In genomic region chr10:103175580-103176285, GRCh38 we compare ENCODE assay signal across 26 cellular contexts. TPM values are rescaled to one million over a fixed set of nuclear protein-coding genes. Genes with fewer than 3 reads are reported as not detected.
A peak's percentile ranks its signal among the peaks of the same experiment; 100 is the strongest.
DNase-seq lines count a peak whose midpoint lies in the region; ATAC-seq and TF ChIP-seq lines count a peak whose summit lies in the region.
"Had no signal": no experiment of that assay in that cellular context is flagged by ENCODE, and none has a peak within 500 bp of the region (broad histone marks: within the 10 kb centered on the region; RNA-seq: fewer than 3 reads in every experiment).

No MANE protein-coding gene starts in this region.

- peaks cover 22% of the 10 kb centered on the region for H3K4me1 Mint-ChIP-seq in HFFc6 (ENCODE audit: low read depth)

- peak overlapping the region; percentile 11; the same call in 1 of the 2 replicates for H3K27ac Mint-ChIP-seq in HFFc6
- H3K27ac Mint-ChIP-seq: activated CD8-positive, alpha-beta T cell treated with anti-CD3 and anti-CD28 coated beads, Interleukin-2, amount 10 ng/mL, durations not matched to agents 7 days and 5 days; activated naive CD8-positive, alpha-beta T cell treated with anti-CD3 and anti-CD28 coated beads for 36 hours had no signal

- intact Hi-C loops in left ventricle myocardium superior (cut with micrococcal nuclease) (no loop called here), Right ventricle myocardium superior (cut with DNase I) (no loop called here)

- no peak for TF ChIP-seq CTCF in HFFc6 (IDR thresholded peaks at IDR 0.05)

- ATAC-seq in left ventricle myocardium superior = peak; percentile 60
- no peak for ATAC-seq in Right ventricle myocardium superior (ENCODE audit: poor library complexity)
- ATAC-seq in esophagus mucosa = peak; percentile 30
- no peak for ATAC-seq in GM21381 (IDR thresholded peaks at IDR 0.05; ENCODE audit: unreplicated experiment)
- ATAC-seq: activated CD8-positive, alpha-beta T cell treated with anti-CD3 and anti-CD28 coated beads, Interleukin-2, amount 10 ng/mL, durations not matched to agents 7 days and 5 days; naive thymus-derived CD8-positive, alpha-beta T cell had no signal

- peaks cover 35% of the 10 kb centered on the region for H3K36me3 Mint-ChIP-seq in HFFc6 (ENCODE audit: low read depth)

- H3K27me3 Mint-ChIP-seq in HFFc6 (ENCODE audit: insufficient read depth) = no peaks in the 10 kb centered on the region; the same call in 1 of the 2 replicates
- H3K27me3 Mint-ChIP-seq: activated naive CD8-positive, alpha-beta T cell treated with anti-CD3 and anti-CD28 coated beads for 36 hours; naive thymus-derived CD8-positive, alpha-beta T cell had no signal

- DNase-seq in left ventricle myocardium superior (no peak), Right ventricle myocardium superior (no peak), HFFc6 (no peak), NCI-H510A (lab: John Stamatoyannopoulos, UW) (no peak)
- DNase-seq in stimulated activated CD4-positive, alpha-beta T cell treated with anti-CD3 and anti-CD28 coated beads, Interleukin-1b, Interleukin-23, amount 100 ng/mL, for 48 hours = no peak
- DNase-seq: activated CD4-positive, alpha-beta T cell treated with anti-CD3 and anti-CD28 coated beads for 1 hour; activated CD8-positive, alpha-beta T cell treated with anti-CD3 and anti-CD28 coated beads, Interleukin-2, amount 10 ng/mL, durations not matched to agents 7 days and 5 days; activated effector memory CD4-positive, alpha-beta T cell treated with anti-CD3 and anti-CD28 coated beads, Interleukin-2, amount 50 U/mL, for 16 hours; activated naive CD8-positive, alpha-beta T cell treated with anti-CD3 and anti-CD28 coated beads for 36 hours; activated T-cell treated with anti-CD3 and anti-CD28 coated beads for 4 hours; Calu3; central memory CD4-positive, alpha-beta T cell; GOT3; islet precursor cell; KBM-7; MM.1S; naive thymus-derived CD8-positive, alpha-beta T cell; NCI-H2029 treated with DMSO at 0.1 percent for 48 hours; NCI-H226; NCI-H774; RPMI8226; stimulated activated CD8-positive, alpha-beta memory T cell treated with anti-CD3 and anti-CD28 coated beads, Interleukin-4, amount 100 ng/mL, for 48 hours; T-helper 2 cell; transverse colon had no signal

- no peaks in the 10 kb centered on the region for H3K9me3 Mint-ChIP-seq in HFFc6
- H3K9me3 Mint-ChIP-seq: activated naive CD8-positive, alpha-beta T cell treated with anti-CD3 and anti-CD28 coated beads for 36 hours; naive thymus-derived CD8-positive, alpha-beta T cell had no signal

- H3K4me3 Mint-ChIP-seq in HFFc6 = no peak overlapping the region
- H3K4me3 Mint-ChIP-seq: activated CD8-positive, alpha-beta T cell treated with anti-CD3 and anti-CD28 coated beads, Interleukin-2, amount 10 ng/mL, durations not matched to agents 7 days and 5 days; activated naive CD8-positive, alpha-beta T cell treated with anti-CD3 and anti-CD28 coated beads for 36 hours; naive thymus-derived CD8-positive, alpha-beta T cell had no signal

RNA-seq across cellular contexts. Expression of gene NT5C2, which starts 17.3 kb away (rescaled TPM):
- total RNA-seq in left ventricle myocardium superior (39.3 TPM), Right ventricle myocardium superior (46.9 TPM), esophagus mucosa (87.4 TPM)
- 10 to 100 TPM; 78.5 to 97.4 (median 81.1) TPM for total RNA-seq in HFFc6 (2021; fragmentation: NEBNext Ultra II Directional; extraction: Animal tissue kit (Norgen Biotek cat#: 25700))

Comparison
In these comparisons a context has a peak if more than half of its experiments do, and no peak if none do; other contexts are left out.
1. ATAC-seq: peak in left ventricle myocardium superior (single experiment) and esophagus mucosa (single experiment); none in Right ventricle myocardium superior (single experiment) and GM21381 (single experiment).